Comparison of ENCODE assay signal across 26 cellular contexts in the genomic region with DNA sequence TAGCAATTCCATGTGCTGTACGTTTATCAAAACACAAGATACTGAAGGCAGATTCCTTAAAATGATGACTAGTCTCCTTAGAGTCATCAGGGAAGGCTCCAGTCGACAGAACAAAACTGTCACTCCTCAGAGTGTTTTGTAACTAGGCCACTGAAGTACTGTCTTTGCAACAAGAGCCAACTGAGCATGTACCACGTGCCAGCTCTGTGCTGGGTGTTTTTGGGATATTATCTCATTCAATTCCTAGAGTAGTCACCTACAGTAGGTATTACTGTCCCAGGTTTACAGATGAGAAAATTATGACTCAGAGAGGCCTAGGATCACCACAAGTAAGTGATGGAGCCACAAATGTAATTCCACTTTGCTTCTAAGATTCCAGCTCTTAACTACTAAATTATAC.
"Had no signal": no experiment of that assay in that cellular context is flagged by ENCODE, and none has a peak within 500 bp of the region (broad histone marks: within the 10 kb centered on the region; RNA-seq: fewer than 3 reads in every experiment).

No MANE protein-coding gene starts in this region.

- H3K27ac ChIP-seq: hepatocyte, lower lobe of right lung, pancreas, prostate gland, right lobe of liver, stomach, thoracic aorta, tibial artery, upper lobe of right lung had no signal

- DNase-seq: islet precursor cell; left cardiac atrium; lower lobe of right lung; mammary epithelial cell; mesenchymal stem cell; naive thymus-derived CD8-positive, alpha-beta T cell; nucleus accumbens; pancreas; posterior cingulate gyrus; right lobe of liver; stimulated activated CD4-positive, alpha-beta T cell treated with anti-CD3 and anti-CD28 coated beads, Interleukin-1b, Interleukin-23, amount 100 ng/mL, for 48 hours; stimulated activated CD4-positive, alpha-beta T cell treated with anti-CD3 and anti-CD28 coated beads, Interleukin-2, amount 100 ng/mL, for 48 hours; stimulated activated CD4-positive, alpha-beta T cell treated with anti-CD3 and anti-CD28 coated beads, Interleukin-4, amount 100 ng/mL, for 4 hours; stimulated activated CD8-positive, alpha-beta memory T cell treated with anti-CD3 and anti-CD28 coated beads, Interleukin-4, amount 100 ng/mL, for 48 hours; stimulated activated naive CD8-positive, alpha-beta T cell treated with anti-CD3 and anti-CD28 coated beads, Interleukin-15, Interleukin-2, amounts not matched to agents 100 U/mL and 50 U/mL, for 24 hours; stomach; tibial artery; trophoblast cell; upper lobe of right lung had no signal

- H3K4me3 ChIP-seq: hepatocyte, lower lobe of right lung, pancreas, prostate gland, right lobe of liver, smooth muscle cell, stomach, thoracic aorta, tibial artery, upper lobe of right lung had no signal

- ATAC-seq: left cardiac atrium; left lobe of liver; lower lobe of right lung; naive thymus-derived CD8-positive, alpha-beta T cell; pancreas; stimulated activated memory B cell treated with anti-CD40 and anti-IgM and Interleukin-4, amounts not matched to agents 10 μg/mL and 1 μg/mL and 100 μg/mL, for 72 hours; stimulated activated naive CD8-positive, alpha-beta T cell treated with anti-CD3 and anti-CD28 coated beads, Interleukin-15, Interleukin-2, amounts not matched to agents 100 U/mL and 50 U/mL, for 24 hours; upper lobe of right lung had no signal

- H3K4me1 ChIP-seq: lower lobe of right lung, pancreas, prostate gland, right lobe of liver, stomach, tibial artery, upper lobe of right lung had no signal

- H2AFZ ChIP-seq: hepatocyte had no signal

- H3K4me2 ChIP-seq: hepatocyte, smooth muscle cell had no signal

- FAIRE-seq: pancreas, urothelium cell line had no signal

- H3K27me3 ChIP-seq: hepatocyte, pancreas, right lobe of liver, stomach, tibial artery, upper lobe of right lung had no signal

- H3K9me3 ChIP-seq: lower lobe of right lung, pancreas, prostate gland, right lobe of liver, stomach, thoracic aorta, tibial artery, upper lobe of right lung had no signal
